Comparison of ENCODE assay signal across 19 cellular contexts in genomic region chr3:66200786-66201185, GRCh38.
"Had no signal": no experiment of that assay in that cellular context is flagged by ENCODE, and none has a peak within 500 bp of the region (broad histone marks: within the 10 kb centered on the region; RNA-seq: fewer than 3 reads in every experiment).

No MANE protein-coding gene starts in this region.

- H3K9me3 ChIP-seq: SJSA1, SK-N-SH had no signal

- H3K27ac ChIP-seq: HL-60, KMS-11, SJSA1 had no signal

- ATAC-seq: K562, T-cell had no signal

- H3K4me1 Mint-ChIP-seq: IgD-negative memory B cell, T-cell had no signal

- H3K36me3 Mint-ChIP-seq: IgD-negative memory B cell, T-cell had no signal

- H3K9me3 Mint-ChIP-seq: T-cell had no signal

- H3K4me3 ChIP-seq: K562, SJSA1 had no signal

- H3K9ac ChIP-seq: KMS-11, SK-N-SH had no signal

- H3K4me2 ChIP-seq: KMS-11, SK-N-SH had no signal

- H3K4me3 Mint-ChIP-seq: IgD-negative memory B cell, T-cell had no signal

- H3K4me1 ChIP-seq: SJSA1 had no signal

- H3K36me3 ChIP-seq: SJSA1 had no signal

- H3K27ac Mint-ChIP-seq: IgD-negative memory B cell, T-cell had no signal

- DNase-seq: Kasumi-1, MV-4-11, NCI-H1092 treated with DMSO at 0.1 percent for 48 hours, NCI-H1436, NCI-H187, NCI-H2081 treated with DMSO at 0.1 percent for 48 hours, NCI-H2171, NCI-H524, Right ventricle myocardium superior, RPMI8226, SIG-M5, SK-N-SH, SW 1271, T-cell had no signal
